19 cellular contexts compared by ENCODE assay signal in genomic region chr18:34871435-34871834, GRCh38.
DNase-seq lines count a peak whose midpoint lies in the region; ATAC-seq, FAIRE-seq and TF ChIP-seq lines count a peak whose summit lies in the region.
"Had no signal": no experiment of that assay in that cellular context is flagged by ENCODE, and none has a peak within 500 bp of the region (broad histone marks: within the 10 kb centered on the region; RNA-seq: fewer than 3 reads in every experiment).

No MANE protein-coding gene starts in this region.

- no peak overlapping the region for H3K4ac ChIP-seq in IMR-90 (ENCODE audit: low read depth, low read length)

- peaks cover 14 to 16% of the 10 kb centered on the region in 2 donors for H3K4me1 Mint-ChIP-seq in natural killer cell treated with Interleukin-12 subunit alpha and Interleukin-12 subunit beta and Interleukin-15 and Interleukin-18, amount 100 ng/mL, for 72 hours (ENCODE audit: low read depth in 2 of 2)
- H3K4me1 Mint-ChIP-seq in T-helper 2 cell treated with Interferon-gamma antibody and Interleukin-4, amounts not matched to agents 5 μg/mL and 100 μg/mL, for 36 hours (ENCODE audit: low read depth), result peaks cover 10% of the 10 kb centered on the region

- no TSS peak for BruUV-seq in IMR-90 (replicated peaks; lab: Mats Ljungman, UMichigan)
- BruUV-seq in GM12878 (replicated peaks; lab: Mats Ljungman, UMichigan), result no TSS peak

- no peak overlapping the region for H4K5ac ChIP-seq in IMR-90 (ENCODE audit: low read depth, low read length)

- H3K36me3 ChIP-seq in IMR-90 (ENCODE audit: control insufficient read depth, insufficient read depth, low read length), result no peaks in the 10 kb centered on the region
- H3K36me3 ChIP-seq in GM12878 (ENCODE audit: control insufficient read depth in 2 of 2, insufficient read depth in 2 of 2, low read length in 1 of 2), result no peaks in the 10 kb centered on the region
- H3K36me3 ChIP-seq: suprapubic skin had no signal

- H2BK5ac ChIP-seq in IMR-90 (ENCODE audit: low read depth, low read length, poor library complexity, severe bottlenecking), result no peak overlapping the region

- CTCF ChIA-PET in IMR-90 (lab: Yijun Ruan, JAX) (no interaction called here), GM12878 (lab: Yijun Ruan, JAX) (no interaction called here)

- POLR2A ChIA-PET in IMR-90 (lab: Charles Lee; ENCODE audit: unreplicated experiment), result no interaction called here
- POLR2A ChIA-PET in GM12878 (lab: Charles Lee), result no interaction called here

- H4K20me1 ChIP-seq in IMR-90 (ENCODE audit: insufficient read depth, low read length) (no peaks in the 10 kb centered on the region), GM12878 (ENCODE audit: control insufficient read depth, insufficient read depth) (no peaks in the 10 kb centered on the region)

- no peaks in the 10 kb centered on the region for H3K9me3 ChIP-seq in IMR-90 (ENCODE audit: control insufficient read depth, insufficient read depth, low read length)
- no peaks in the 10 kb centered on the region; the same call in 2 of the 3 replicates for H3K9me3 ChIP-seq in GM12878 (replicated peaks; ENCODE audit: control insufficient read depth, insufficient read depth, low read length)
- H3K9me3 ChIP-seq: suprapubic skin had no signal

- H3K4me1 ChIP-seq in IMR-90 (ENCODE audit: control insufficient read depth, insufficient read depth, low read length), result peaks cover 2% of the 10 kb centered on the region; the same call in 1 of the 2 replicates
- no peaks in the 10 kb centered on the region for H3K4me1 ChIP-seq in GM12878 (ENCODE audit: control insufficient read depth, insufficient read depth, low read length)
- H3K4me1 ChIP-seq: suprapubic skin had no signal

- no peak overlapping the region for H3K56ac ChIP-seq in IMR-90 (ENCODE audit: extremely low read depth, insufficient read depth, low read length)

- TF ChIP-seq RAD21 in IMR-90 (IDR thresholded peaks at IDR 0.05; ENCODE audit: low read length), result no peak
- no peak for TF ChIP-seq RAD21 in GM12878 (IDR thresholded peaks at IDR 0.05; ENCODE audit: insufficient read depth, low read depth, low read length)

- peaks cover 8 to 12% of the 10 kb centered on the region in 2 donors for H3K27me3 Mint-ChIP-seq in natural killer cell treated with Interleukin-12 subunit alpha and Interleukin-12 subunit beta and Interleukin-15 and Interleukin-18, amount 100 ng/mL, for 72 hours
- H3K27me3 Mint-ChIP-seq in T-helper 2 cell treated with Interferon-gamma antibody and Interleukin-4, amounts not matched to agents 5 μg/mL and 100 μg/mL, for 36 hours (ENCODE audit: low read depth), result no peaks in the 10 kb centered on the region

- no peak for TF ChIP-seq EP300 in GM12878 (IDR thresholded peaks at IDR 0.05; ENCODE audit: borderline replicate concordance in 1 of 2, control insufficient read depth in 1 of 2, low read depth in 2 of 2, low read length in 2 of 2)

- H3K4me3 ChIP-seq in IMR-90 (ENCODE audit: insufficient read depth, low read depth, low read length) (no peak overlapping the region), GM12878 (no peak overlapping the region)
- H3K4me3 ChIP-seq: coronary artery, suprapubic skin had no signal

- no peak overlapping the region; the same call in 1 of the 2 replicates for H2BK120ac ChIP-seq in IMR-90 (ENCODE audit: low read depth, low read length)

- no peaks in the 10 kb centered on the region for H3K79me2 ChIP-seq in GM12878 (ENCODE audit: control insufficient read depth, insufficient read depth, low read length)

- H3K4me3 Mint-ChIP-seq in natural killer cell treated with Interleukin-12 subunit alpha and Interleukin-12 subunit beta and Interleukin-15 and Interleukin-18, amount 100 ng/mL, for 72 hours, result no peak overlapping the region
- no peak overlapping the region for H3K4me3 Mint-ChIP-seq in T-helper 2 cell treated with Interferon-gamma antibody and Interleukin-4, amounts not matched to agents 5 μg/mL and 100 μg/mL, for 36 hours
- H3K4me3 Mint-ChIP-seq: neural crest cell had no signal

- no peaks in the 10 kb centered on the region for H3K9me3 Mint-ChIP-seq in natural killer cell treated with Interleukin-12 subunit alpha and Interleukin-12 subunit beta and Interleukin-15 and Interleukin-18, amount 100 ng/mL, for 72 hours
- no peaks in the 10 kb centered on the region for H3K9me3 Mint-ChIP-seq in T-helper 2 cell treated with Interferon-gamma antibody and Interleukin-4, amounts not matched to agents 5 μg/mL and 100 μg/mL, for 36 hours
- H3K9me3 Mint-ChIP-seq: neural crest cell had no signal

- DNase-seq in Daoy (ENCODE audit: low read depth) (peak; percentile 19), IMR-90 (peak; percentile 10), GM12878 (ENCODE audit: low read depth, low spot score) (no peak), sciatic nerve (ENCODE audit: low spot score) (no peak), cardiac septum (ENCODE audit: low spot score) (no peak)
- no peak for DNase-seq in natural killer cell treated with Interleukin-12 subunit alpha and Interleukin-12 subunit beta and Interleukin-15 and Interleukin-18, amount 100 ng/mL, for 72 hours (ENCODE audit: low spot score)
- no peak for DNase-seq in T-helper 2 cell treated with Interferon-gamma antibody and Interleukin-4, amounts not matched to agents 5 μg/mL and 100 μg/mL, for 36 hours (ENCODE audit: low spot score)
- DNase-seq: activated CD8-positive, alpha-beta memory T cell treated with anti-CD3 and anti-CD28 coated beads for 24 hours; activated effector memory CD4-positive, alpha-beta T cell treated with anti-CD3 and anti-CD28 coated beads, Interleukin-2, amount 50 U/mL, for 16 hours; mammary epithelial cell; NCI-H1048; NCI-H774; stimulated activated CD4-positive, alpha-beta T cell treated with anti-CD3 and anti-CD28 coated beads, Interleukin-2, amount 100 ng/mL, for 24 hours had no signal

- H2BK15ac ChIP-seq in IMR-90 (ENCODE audit: low read depth, low read length), result no peak overlapping the region

- dilution Hi-C loops in IMR-90 (cut with HindIII; ENCODE audit: low sequenced_read_pairs, unreplicated experiment), result no loop called here

- peaks cover 3% of the 10 kb centered on the region; the same call in 1 of the 2 replicates for H3K9me1 ChIP-seq in IMR-90 (ENCODE audit: insufficient read depth, low read length)

- H3K27ac Mint-ChIP-seq in natural killer cell treated with Interleukin-12 subunit alpha and Interleukin-12 subunit beta and Interleukin-15 and Interleukin-18, amount 100 ng/mL, for 72 hours, result peak overlapping the region in 1 of 2 donors; percentile 12
- no peak overlapping the region for H3K27ac Mint-ChIP-seq in T-helper 2 cell treated with Interferon-gamma antibody and Interleukin-4, amounts not matched to agents 5 μg/mL and 100 μg/mL, for 36 hours

- no CpG with 5 or more reads among the region's 2 CpGs for WGBS in IMR-90 (ENCODE audit: extremely low coverage in 2 of 2, insufficient read length in 1 of 2), 2 experiments
- WGBS in GM12878 (ENCODE audit: insufficient coverage, insufficient replicate concordance, low lambda C conversion rate, missing lambda C conversion rate), result 17% methylated on average over 2 of the region's 2 CpGs

- H3K23ac ChIP-seq in IMR-90 (ENCODE audit: low read depth, low read length), result no peak overlapping the region

- H3K9ac ChIP-seq in IMR-90 (ENCODE audit: low read depth, low read length) (no peak overlapping the region), GM12878 (ENCODE audit: control insufficient read depth, insufficient read depth, low read length) (no peak overlapping the region)

- H3K27me3 ChIP-seq in IMR-90 (ENCODE audit: control insufficient read depth, insufficient read depth, low read length), result no peaks in the 10 kb centered on the region
- H3K27me3 ChIP-seq in GM12878 (replicated peaks in 1 of 2; ENCODE audit: control insufficient read depth in 2 of 2, insufficient read depth in 2 of 2, low read length in 1 of 2), result no peaks in the 10 kb centered on the region
- H3K27me3 ChIP-seq: suprapubic skin had no signal

- no peak for TF ChIP-seq POLR2A in IMR-90 (IDR thresholded peaks at IDR 0.05; ENCODE audit: low read depth, low read length)
- TF ChIP-seq POLR2A in GM12878 (IDR thresholded peaks at IDR 0.05; ENCODE audit: low read depth, low read length), result no peak

- RAD21 ChIA-PET in GM12878 (lab: Charles Lee; ENCODE audit: unreplicated experiment), result no interaction called here

- SMC1A ChIA-PET in GM12878 (lab: Charles Lee; ENCODE audit: uncharacterized antibody, unreplicated experiment), result no interaction called here

- H3K14ac ChIP-seq in IMR-90 (replicated peaks; ENCODE audit: low read depth, low read length), result 0 out of 2 replicates have a peak overlapping the region, but pooled peaks have one; percentile 44

- H4K8ac ChIP-seq in IMR-90 (ENCODE audit: low read depth in 2 of 2, low read length in 2 of 2), result 0 out of 4 replicates have a peak overlapping the region, but pooled peaks of 1 of the 2 experiments have one; percentile 17

- H3K18ac ChIP-seq in IMR-90 (ENCODE audit: low read depth, low read length), result no peak overlapping the region

- H3K79me1 ChIP-seq in IMR-90 (ENCODE audit: low read depth in 1 of 2, low read length in 2 of 2), result no peaks in the 10 kb centered on the region

- no peak overlapping the region for H3K4me2 ChIP-seq in IMR-90 (ENCODE audit: low read depth, low read length)
- no peak overlapping the region for H3K4me2 ChIP-seq in GM12878 (ENCODE audit: control insufficient read depth, insufficient read depth)

- H2AFZ ChIP-seq in IMR-90 (replicated peaks; ENCODE audit: low read length, poor library complexity), result peak overlapping the region; percentile 71
- no peak overlapping the region for H2AFZ ChIP-seq in GM12878 (ENCODE audit: control insufficient read depth, low read depth, low read length)

- in situ Hi-C loops in IMR-90 (cut with MboI; ENCODE audit: low sequenced_read_pairs) (no loop called here), GM12878 (cut with MboI) (no loop called here)

- ATAC-seq in IMR-90 (ENCODE audit: low read depth) (no peak), GM12878 (peak; percentile 33; the same call in 2 of the 3 replicates), sciatic nerve (no peak)
- peak; percentile 82 to 86 for ATAC-seq in natural killer cell treated with Interleukin-12 subunit alpha and Interleukin-12 subunit beta and Interleukin-15 and Interleukin-18, amount 100 ng/mL, for 72 hours
- ATAC-seq: HCT116, Panc1 had no signal

- H3K27ac ChIP-seq in IMR-90 (ENCODE audit: insufficient read depth, low read length) (no peak overlapping the region), GM12878 (ENCODE audit: control insufficient read depth, insufficient read depth) (no peak overlapping the region)
- H3K27ac ChIP-seq: suprapubic skin had no signal

- H3K36me3 Mint-ChIP-seq in natural killer cell treated with Interleukin-12 subunit alpha and Interleukin-12 subunit beta and Interleukin-15 and Interleukin-18, amount 100 ng/mL, for 72 hours, result no peaks in the 10 kb centered on the region
- no peaks in the 10 kb centered on the region for H3K36me3 Mint-ChIP-seq in T-helper 2 cell treated with Interferon-gamma antibody and Interleukin-4, amounts not matched to agents 5 μg/mL and 100 μg/mL, for 36 hours (ENCODE audit: low read depth)

- no peak overlapping the region for H2AK5ac ChIP-seq in IMR-90 (ENCODE audit: low read depth, low read length)

- H2AK9ac ChIP-seq in IMR-90 (replicated peaks; ENCODE audit: low read depth, low read length, poor library complexity), result peak overlapping the region; percentile 25

- intact Hi-C loops in IMR-90 (cut with micrococcal nuclease) (no loop called here), GM12878 (cut with micrococcal nuclease; ENCODE audit: unreplicated experiment) (no loop called here), sciatic nerve (cut with DNase I) (no loop called here), cardiac septum (cut with DNase I) (no loop called here)

- FAIRE-seq in GM12878 (lab: Jason Lieb, UNC), result no peak
- FAIRE-seq: astrocyte had no signal

- H4K91ac ChIP-seq in IMR-90 (ENCODE audit: insufficient read depth, low read depth, low read length), result no peak overlapping the region

- no peak overlapping the region for H2BK20ac ChIP-seq in IMR-90 (ENCODE audit: low read depth, low read length)

- TF ChIP-seq CTCF in IMR-90 (conservative IDR thresholded peaks at IDR 0.05; ENCODE audit: low read depth, low read length) (no peak), GM12878 (IDR thresholded peaks at IDR 0.05 in 2 of 3, conservative IDR thresholded peaks at IDR 0.05 in 1 of 3; ENCODE audit: control insufficient read depth in 2 of 3, extremely low read depth in 1 of 3, insufficient read depth in 1 of 3, low read depth in 3 of 3, low read length in 3 of 3) (no peak)

Comparison
In these comparisons a context has a peak if more than half of its experiments do, and no peak if none do; other contexts are left out.
1. DNase-seq: peak in Daoy (single experiment) and IMR-90 (single experiment); none in GM12878 (single experiment), natural killer cell treated with Interleukin-12 subunit alpha and Interleukin-12 subunit beta and Interleukin-15 and Interleukin-18, amount 100 ng/mL, for 72 hours (single experiment), T-helper 2 cell treated with Interferon-gamma antibody and Interleukin-4, amounts not matched to agents 5 μg/mL and 100 μg/mL, for 36 hours (single experiment), sciatic nerve (single experiment) and cardiac septum (single experiment).
2. ATAC-seq: peak in GM12878 (single experiment) and natural killer cell treated with Interleukin-12 subunit alpha and Interleukin-12 subunit beta and Interleukin-15 and Interleukin-18, amount 100 ng/mL, for 72 hours (2 of 2); none in IMR-90 (single experiment) and sciatic nerve (single experiment).